In the genomic region with DNA sequence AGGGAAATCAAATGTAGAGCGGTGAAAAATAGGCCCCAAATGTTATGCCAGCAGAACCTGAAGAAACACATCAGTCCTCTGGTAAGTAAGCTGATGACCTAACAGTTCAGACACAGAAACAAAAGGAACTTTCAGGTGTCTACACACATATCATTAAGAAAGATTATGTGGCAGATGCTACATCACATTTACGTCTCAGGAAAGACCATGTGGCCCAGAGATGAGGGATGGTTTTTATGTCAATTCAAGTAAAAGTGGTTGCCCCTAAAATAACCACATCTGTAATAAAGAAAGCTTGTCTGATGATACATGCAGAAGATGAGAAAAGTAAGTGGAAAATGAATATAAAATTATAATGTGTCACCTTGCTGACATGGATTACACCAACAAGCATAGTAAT, we compare ENCODE assay signal across 17 cellular contexts.
"Had no signal": no experiment of that assay in that cellular context is flagged by ENCODE, and none has a peak within 500 bp of the region (broad histone marks: within the 10 kb centered on the region; RNA-seq: fewer than 3 reads in every experiment).

No MANE protein-coding gene starts in this region.

- H3K27me3 ChIP-seq: colonic mucosa, gastroesophageal sphincter, SJSA1 had no signal

- H3K27me3 Mint-ChIP-seq: brain had no signal

- H3K36me3 Mint-ChIP-seq: naive B cell; stimulated activated naive B cell treated with anti-CD40 and anti-IgM and Interleukin-4, amounts not matched to agents 10 μg/mL and 1 μg/mL and 100 μg/mL, for 72 hours; WTC11 had no signal

- H3K4me3 Mint-ChIP-seq: activated T-helper 1 cell treated with anti-CD3 and anti-CD28 coated beads, Interleukin-12 subunit alpha, Interleukin-12 subunit beta, Interleukin-2, Interleukin-4 antibody, amounts not matched to agents 30 ng/mL and 10 ng/mL and 1 ng/mL, durations not matched to agents 14 hours and 24 hours and 36 hours; brain; naive B cell; stimulated activated naive B cell treated with anti-CD40 and anti-IgM and Interleukin-4, amounts not matched to agents 10 μg/mL and 1 μg/mL and 100 μg/mL, for 72 hours; WTC11 had no signal

- H3K4me1 ChIP-seq: colonic mucosa had no signal

- ATAC-seq: gastroesophageal sphincter; left cardiac atrium; stimulated activated naive B cell treated with anti-CD40 and anti-IgM and Interleukin-4, amounts not matched to agents 10 μg/mL and 1 μg/mL and 100 μg/mL, for 72 hours; WTC11 had no signal

- H3K9me3 Mint-ChIP-seq: activated T-helper 1 cell treated with anti-CD3 and anti-CD28 coated beads, Interleukin-12 subunit alpha, Interleukin-12 subunit beta, Interleukin-2, Interleukin-4 antibody, amounts not matched to agents 30 ng/mL and 10 ng/mL and 1 ng/mL, durations not matched to agents 14 hours and 24 hours and 36 hours; brain; naive B cell; stimulated activated naive B cell treated with anti-CD40 and anti-IgM and Interleukin-4, amounts not matched to agents 10 μg/mL and 1 μg/mL and 100 μg/mL, for 72 hours; WTC11 had no signal

- H3K9me3 ChIP-seq: colonic mucosa, gastroesophageal sphincter, SJSA1 had no signal

- H3K27ac ChIP-seq: colonic mucosa had no signal

- H3K36me3 ChIP-seq: colonic mucosa, gastroesophageal sphincter, SJSA1 had no signal

- FAIRE-seq: endometrium, TTC549 had no signal

- H3K4me3 ChIP-seq: colonic mucosa, gastroesophageal sphincter, SJSA1 had no signal

- DNase-seq: activated CD4-positive, alpha-beta T cell treated with anti-CD3 and anti-CD28 coated beads, Interleukin-2, amount 50 U/mL, for 1 hour; activated naive CD4-positive, alpha-beta T cell treated with Interleukin-2 at 50 U/mL for 16 hours; central memory CD4-positive, alpha-beta T cell; colonic mucosa; left cardiac atrium; naive B cell; stimulated activated CD4-positive, alpha-beta T cell treated with anti-CD3 and anti-CD28 coated beads, Interleukin-12 subunit alpha, Interleukin-12 subunit beta, amount 100 ng/mL, for 4 hours; stimulated activated CD4-positive, alpha-beta T cell treated with anti-CD3 and anti-CD28 coated beads, Interleukin-2, amount 100 ng/mL, for 48 hours; stimulated activated naive B cell treated with anti-CD40 and anti-IgM and Interleukin-4, amounts not matched to agents 10 μg/mL and 1 μg/mL and 100 μg/mL, for 72 hours; trophoblast cell had no signal

- H3K27ac Mint-ChIP-seq: activated T-helper 1 cell treated with anti-CD3 and anti-CD28 coated beads, Interleukin-12 subunit alpha, Interleukin-12 subunit beta, Interleukin-2, Interleukin-4 antibody, amounts not matched to agents 30 ng/mL and 10 ng/mL and 1 ng/mL, durations not matched to agents 14 hours and 24 hours and 36 hours; naive B cell; stimulated activated naive B cell treated with anti-CD40 and anti-IgM and Interleukin-4, amounts not matched to agents 10 μg/mL and 1 μg/mL and 100 μg/mL, for 72 hours; WTC11 had no signal
